In the genomic region with DNA sequence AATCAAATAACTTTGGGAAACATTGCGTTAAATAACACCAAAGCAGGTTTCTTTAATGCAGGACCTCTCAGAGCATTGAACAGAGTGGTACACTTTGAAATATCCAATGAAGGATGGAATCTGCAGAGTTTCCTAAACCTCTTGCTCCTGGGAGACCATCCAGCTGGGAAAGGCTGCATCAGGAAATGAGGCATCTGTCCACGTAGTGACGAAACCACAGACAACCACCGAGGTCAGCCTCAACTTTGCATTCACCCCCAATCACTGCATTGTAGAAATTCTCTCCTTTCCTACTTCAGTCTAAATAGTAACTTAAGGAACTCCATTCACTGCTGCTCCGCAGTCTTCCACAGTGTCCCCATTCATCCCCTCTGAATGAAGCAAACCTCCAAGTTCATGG, we compare ENCODE assay signal across 17 cellular contexts. TPM values are rescaled to one million over a fixed set of nuclear protein-coding genes. Genes with fewer than 3 reads are reported as not detected.
DNase-seq lines count a peak whose midpoint lies in the region; ATAC-seq and TF ChIP-seq lines count a peak whose summit lies in the region.
"Had no signal": no experiment of that assay in that cellular context is flagged by ENCODE, and none has a peak within 500 bp of the region (broad histone marks: within the 10 kb centered on the region; RNA-seq: fewer than 3 reads in every experiment).

No MANE protein-coding gene starts in this region.

- WGBS in H9 (ENCODE audit: extremely low coverage, insufficient read length, low lambda C conversion rate) = no CpG with 5 or more reads among the region's 5 CpGs
- 53 to 60% (median 58%) methylated on average over 5 of the region's 5 CpGs for WGBS in psoas muscle, 3 donors

- H2BK20ac ChIP-seq in H9 (ENCODE audit: low read depth, low read length, poor library complexity, severe bottlenecking) = no peak overlapping the region

- H3K4me1 Mint-ChIP-seq in nephron (peaks cover 55% of the 10 kb centered on the region), H9 (peaks cover 0 to 4% of the 10 kb centered on the region in 2 experiments; a peak in 1 of 4 replicates)
- H3K4me1 Mint-ChIP-seq: activated naive CD8-positive, alpha-beta T cell treated with anti-CD3 and anti-CD28 coated beads, Interleukin-2, amount 50 U/mL, for 24 hours; neural crest cell had no signal

- H3K4me1 ChIP-seq in H9 (ENCODE audit: insufficient read depth, low read length) (no peaks in the 10 kb centered on the region), psoas muscle (no peaks in the 10 kb centered on the region)
- no peaks in the 10 kb centered on the region for H3K4me1 ChIP-seq in effector memory CD4-positive, alpha-beta T cell (ENCODE audit: control insufficient read depth, insufficient read depth, low read length, poor library complexity, severe bottlenecking)

- H3K9ac ChIP-seq in H9 (ENCODE audit: extremely low read depth, insufficient read length, low read length) = no peak overlapping the region

- no peaks in the 10 kb centered on the region for H3K79me1 ChIP-seq in H9 (ENCODE audit: insufficient read depth, low read depth, low read length, poor library complexity, severe bottlenecking)

- peak overlapping the region in 2 of 3 experiments; percentile 67 to 75 for H3K27ac Mint-ChIP-seq in nephron
- peak overlapping the region in 1 of 3 experiments; percentile 59; a peak in 1 of 7 replicates for H3K27ac Mint-ChIP-seq in H9
- H3K27ac Mint-ChIP-seq: activated CD8-positive, alpha-beta T cell treated with anti-CD3 and anti-CD28 coated beads for 36 hours; activated naive CD8-positive, alpha-beta T cell treated with anti-CD3 and anti-CD28 coated beads, Interleukin-2, amount 50 U/mL, for 24 hours had no signal

- no peaks in the 10 kb centered on the region for H3K23me2 ChIP-seq in H9 (ENCODE audit: insufficient read length, low read depth, low read length, poor library complexity, severe bottlenecking)

- no peaks in the 10 kb centered on the region for H4K20me1 ChIP-seq in H9 (ENCODE audit: control insufficient read depth, insufficient read depth, insufficient read length)

- H3K27me3 ChIP-seq in H9 (ENCODE audit: insufficient read depth, low read length) (no peaks in the 10 kb centered on the region), psoas muscle (ENCODE audit: insufficient read depth in 3 of 3, low read length in 2 of 3) (no peaks in the 10 kb centered on the region)
- no peaks in the 10 kb centered on the region for H3K27me3 ChIP-seq in effector memory CD4-positive, alpha-beta T cell (replicated peaks; ENCODE audit: control insufficient read depth, insufficient read depth, low read length, poor library complexity, severe bottlenecking)
- H3K27me3 ChIP-seq: heart left ventricle had no signal

- no peak overlapping the region for H3K18ac ChIP-seq in H9 (ENCODE audit: insufficient read length, low read depth, low read length)

- H4K5ac ChIP-seq in H9 (ENCODE audit: insufficient read length, low read depth, low read length) = no peak overlapping the region

- H3K4me3 Mint-ChIP-seq in nephron (no peak overlapping the region), H9 (no peak overlapping the region)
- H3K4me3 Mint-ChIP-seq: activated CD8-positive, alpha-beta T cell treated with anti-CD3 and anti-CD28 coated beads for 36 hours; activated naive CD8-positive, alpha-beta T cell treated with anti-CD3 and anti-CD28 coated beads, Interleukin-2, amount 50 U/mL, for 24 hours; neural crest cell had no signal

- intact Hi-C loops in psoas muscle (cut with DNase I) = no loop called here

- no peaks in the 10 kb centered on the region for H3K79me2 ChIP-seq in H9 (ENCODE audit: insufficient read depth, low read length)

- no peak overlapping the region for H3K4me2 ChIP-seq in H9 (ENCODE audit: insufficient read depth, insufficient read length, low read length)

- H3K9me3 ChIP-seq in H9 (ENCODE audit: control insufficient read depth, low read depth, low read length) (peaks cover 5% of the 10 kb centered on the region), psoas muscle (no peaks in the 10 kb centered on the region)
- no peaks in the 10 kb centered on the region for H3K9me3 ChIP-seq in effector memory CD4-positive, alpha-beta T cell (ENCODE audit: control insufficient read depth, low read length)

- H3K14ac ChIP-seq in H9 (ENCODE audit: insufficient read depth, low read length) = no peak overlapping the region

- ATAC-seq in HG03354 (IDR thresholded peaks at IDR 0.05; ENCODE audit: poor library complexity, severe bottlenecking, unreplicated experiment) = no peak
- ATAC-seq in psoas muscle = no peak
- ATAC-seq: activated CD8-positive, alpha-beta T cell treated with anti-CD3 and anti-CD28 coated beads for 36 hours; activated naive CD8-positive, alpha-beta T cell treated with anti-CD3 and anti-CD28 coated beads, Interleukin-2, amount 50 U/mL, for 24 hours; heart left ventricle; right cardiac atrium had no signal

- no peaks in the 10 kb centered on the region for H3K27me3 Mint-ChIP-seq in nephron (ENCODE audit: low read depth)
- no peaks in the 10 kb centered on the region; the same call in 1 of the 2 replicates for H3K27me3 Mint-ChIP-seq in H9 (ENCODE audit: low read depth)
- H3K27me3 Mint-ChIP-seq: activated CD8-positive, alpha-beta T cell treated with anti-CD3 and anti-CD28 coated beads for 36 hours; activated naive CD8-positive, alpha-beta T cell treated with anti-CD3 and anti-CD28 coated beads, Interleukin-2, amount 50 U/mL, for 24 hours had no signal

- H2AK5ac ChIP-seq in H9 (ENCODE audit: insufficient read length, low read length) = no peak overlapping the region

- H3K36me3 Mint-ChIP-seq in nephron (ENCODE audit: low read depth) = no peaks in the 10 kb centered on the region
- H3K36me3 Mint-ChIP-seq in H9 (ENCODE audit: insufficient read depth in 1 of 3, low read depth in 3 of 3) = peaks cover 0 to 2% (median 0%) of the 10 kb centered on the region in 3 experiments; a peak in 1 of 7 replicates

- H2BK15ac ChIP-seq in H9 (ENCODE audit: low read depth, low read length) = no peak overlapping the region

- DNase-seq in AG10803 (ENCODE audit: low read depth) (peak; percentile 84), LHCN-M2 (ENCODE audit: low read depth) (peak; percentile 72), dermis microvascular lymphatic vessel endothelial cell (ENCODE audit: low read depth in 2 of 2) (peak; percentile 26 to 62), H9 (no peak), psoas muscle (no peak)
- no peak for DNase-seq in effector memory CD4-positive, alpha-beta T cell
- DNase-seq: activated CD8-positive, alpha-beta T cell treated with anti-CD3 and anti-CD28 coated beads for 36 hours; activated naive CD8-positive, alpha-beta T cell treated with anti-CD3 and anti-CD28 coated beads, Interleukin-2, amount 50 U/mL, for 24 hours; heart left ventricle; KG1; NCI-H1417; NCI-H2171 treated with DMSO at 0.1 percent for 48 hours; right cardiac atrium had no signal

- no peaks in the 10 kb centered on the region for H3K36me3 ChIP-seq in psoas muscle (ENCODE audit: insufficient read depth in 1 of 2, low read depth in 1 of 2)
- no peaks in the 10 kb centered on the region for H3K36me3 ChIP-seq in effector memory CD4-positive, alpha-beta T cell (ENCODE audit: control insufficient read depth, insufficient read depth, low read length)
- H3K36me3 ChIP-seq: heart left ventricle had no signal

- H3T11ph ChIP-seq in H9 (ENCODE audit: low read length) = no peak overlapping the region

- H3K27ac ChIP-seq in H9 (ENCODE audit: insufficient read length, low read depth, low read length) (no peak overlapping the region), psoas muscle (no peak overlapping the region)
- H3K27ac ChIP-seq in effector memory CD4-positive, alpha-beta T cell (ENCODE audit: insufficient read depth, low read length, poor library complexity, severe bottlenecking) = no peak overlapping the region
- H3K27ac ChIP-seq: heart left ventricle had no signal

- H3K4ac ChIP-seq in H9 (ENCODE audit: low read depth, low read length) = no peak overlapping the region

- H2BK5ac ChIP-seq in H9 (ENCODE audit: insufficient read length, low read length) = no peak overlapping the region

- H3K4me3 ChIP-seq in AG10803 (ENCODE audit: low read length) (no peak overlapping the region), psoas muscle (no peak overlapping the region)
- no peak overlapping the region for H3K4me3 ChIP-seq in effector memory CD4-positive, alpha-beta T cell (ENCODE audit: insufficient read depth, low read depth, low read length, poor library complexity, severe bottlenecking)
- H3K4me3 ChIP-seq: heart left ventricle, lung had no signal

- no peak overlapping the region for H4K8ac ChIP-seq in H9 (replicated peaks; ENCODE audit: insufficient read length, low read depth, low read length)

- no peak overlapping the region for H4K91ac ChIP-seq in H9 (ENCODE audit: insufficient read length, low read depth, low read length)

- TF ChIP-seq CTCF in AG10803 (conservative IDR thresholded peaks at IDR 0.05; ENCODE audit: low read length) = no peak
- TF ChIP-seq CTCF in nephron (IDR thresholded peaks at IDR 0.05; ENCODE audit: unreplicated experiment in 3 of 3) = no peak
- TF ChIP-seq CTCF in H9 (conservative IDR thresholded peaks at IDR 0.05) = no peak
- TF ChIP-seq CTCF in psoas muscle (IDR thresholded peaks at IDR 0.05) = no peak

- no peak overlapping the region for H2BK12ac ChIP-seq in H9 (ENCODE audit: insufficient read length, low read depth, low read length)

- no peak overlapping the region for H2BK120ac ChIP-seq in H9 (ENCODE audit: low read depth, low read length, poor library complexity, severe bottlenecking)

- no peak overlapping the region for H2AFZ ChIP-seq in H9 (ENCODE audit: low read length)

- H3K56ac ChIP-seq in H9 (ENCODE audit: insufficient read length, low read depth, low read length) = no peak overlapping the region

- H3K23ac ChIP-seq in H9 (ENCODE audit: insufficient read length, low read depth, low read length) = no peak overlapping the region

- no peaks in the 10 kb centered on the region for H3K9me3 Mint-ChIP-seq in nephron
- H3K9me3 Mint-ChIP-seq in H9 = peaks cover 3 to 6% of the 10 kb centered on the region in 2 experiments; a peak in 3 of 5 replicates

RNA-seq across cellular contexts. Expression of a gene that starts 41.5 kb away (rescaled TPM):
- total RNA-seq in LHCN-M2 (2014; rRNA removed) = 166 and 176 TPM in 2 replicates
- 166 TPM for polyA plus RNA-seq in LHCN-M2 (2012)
- 152 and 154 TPM in 2 replicates for total RNA-seq in dermis microvascular lymphatic vessel endothelial cell
- total RNA-seq in H9 (2021) = 167 and 173 TPM in 2 replicates
- 100 to 1,000 TPM; 238 to 444 (median 343) TPM for total RNA-seq in psoas muscle
- 100 to 1,000 TPM; 175 to 394 (median 291) TPM for polyA plus RNA-seq in psoas muscle

Comparison
In these comparisons a context has a peak if more than half of its experiments do, and no peak if none do; other contexts are left out.
1. DNase-seq: peak in AG10803 (single experiment), LHCN-M2 (single experiment) and dermis microvascular lymphatic vessel endothelial cell (2 of 2); none in H9 (single experiment), psoas muscle (0 of 2) and effector memory CD4-positive, alpha-beta T cell (0 of 3).